23 cellular contexts compared by ENCODE assay signal in genomic region chr1:191618202-191618601, GRCh38.
"Had no signal": no experiment of that assay in that cellular context is flagged by ENCODE, and none has a peak within 500 bp of the region (broad histone marks: within the 10 kb centered on the region; RNA-seq: fewer than 3 reads in every experiment).

No MANE protein-coding gene starts in this region.

- H3K4me1 ChIP-seq: esophagus squamous epithelium, left lung, prostate gland, right atrium auricular region, sigmoid colon, spleen, transverse colon, upper lobe of right lung, uterus had no signal

- H3K27ac ChIP-seq: coronary artery, esophagus squamous epithelium, left lung, prostate gland, right atrium auricular region, sigmoid colon, spleen, transverse colon, upper lobe of right lung, uterus had no signal

- H3K27me3 ChIP-seq: esophagus squamous epithelium, left lung, right atrium auricular region, sigmoid colon, spleen, transverse colon, upper lobe of right lung, uterus had no signal

- DNase-seq: dermis blood vessel endothelial cell; effector memory CD4-positive, alpha-beta T cell; erythroblast; esophagus squamous epithelium; left lung; mesenchymal stem cell; mucosa of descending colon; naive thymus-derived CD4-positive, alpha-beta T cell; nephron progenitor cell; nucleus accumbens; sigmoid colon; spleen; stimulated activated CD4-positive, alpha-beta T cell treated with anti-CD3 and anti-CD28 coated beads, Interleukin-4, amount 100 ng/mL, for 4 hours; stimulated activated naive CD8-positive, alpha-beta T cell treated with anti-CD3 and anti-CD28 coated beads, Interleukin-15, Interleukin-2, amounts not matched to agents 100 U/mL and 50 U/mL, for 24 hours; transverse colon; upper lobe of right lung; uterus had no signal

- H3K36me3 ChIP-seq: esophagus squamous epithelium, left lung, prostate gland, right atrium auricular region, sigmoid colon, spleen, transverse colon, upper lobe of right lung, uterus had no signal

- FAIRE-seq: frontal cortex, keratinocyte had no signal

- H3K4me3 ChIP-seq: coronary artery, esophagus squamous epithelium, left lung, mucosa of descending colon, prostate gland, right atrium auricular region, sigmoid colon, spleen, transverse colon, upper lobe of right lung, uterus had no signal

- ATAC-seq: left lung; mucosa of descending colon; naive thymus-derived CD4-positive, alpha-beta T cell; stimulated activated memory B cell treated with anti-CD40 and anti-IgM and Interleukin-4, amounts not matched to agents 10 μg/mL and 1 μg/mL and 100 μg/mL, for 72 hours; stimulated activated naive CD8-positive, alpha-beta T cell treated with anti-CD3 and anti-CD28 coated beads, Interleukin-15, Interleukin-2, amounts not matched to agents 100 U/mL and 50 U/mL, for 24 hours; upper lobe of right lung had no signal

- H3K9me3 ChIP-seq: esophagus squamous epithelium, mucosa of descending colon, prostate gland, right atrium auricular region, sigmoid colon, transverse colon, upper lobe of right lung, uterus had no signal
